1 cellular context compared by ENCODE assay signal in genomic region chr19:41392775-41393174, GRCh38.
TF ChIP-seq lines count a peak whose summit lies in the region.

No MANE protein-coding gene starts in this region.

TF ChIP-seq in HepG2, 621 proteins besides CTCF, POLR2A, EP300 and RAD21 (continued from another document):
- no peak for TF ChIP-seq NONO (IDR thresholded peaks at IDR 0.05)
- no peak for TF ChIP-seq NONO (CRISPR knock-in tag; conservative IDR thresholded peaks at IDR 0.05)
- TF ChIP-seq ZFAT (CRISPR knock-in tag; conservative IDR thresholded peaks at IDR 0.05), result no peak
- no peak for TF ChIP-seq HIVEP1 (CRISPR knock-in tag; IDR thresholded peaks at IDR 0.05)
